4 cellular contexts compared by ENCODE assay signal in genomic region chr5:145869753-145870152, GRCh38. TPM values are rescaled to one million over a fixed set of nuclear protein-coding genes. Genes with fewer than 3 reads are reported as not detected.
"Had no signal": no experiment of that assay in that cellular context is flagged by ENCODE, and none has a peak within 500 bp of the region (broad histone marks: within the 10 kb centered on the region; RNA-seq: fewer than 3 reads in every experiment).

No MANE protein-coding gene starts in this region.

- ATAC-seq: GM12878 had no signal

- H3K4me3 ChIP-seq: GM12878 had no signal

- DNase-seq: GDM1, GF-D8 had no signal

RNA-seq across cellular contexts. Expression of gene GRXCR2, which starts 3.1 kb away (rescaled TPM):
- total RNA-seq: G401, GM12878 had no signal
